1 cellular context compared by ENCODE assay signal in genomic region chr2:177433402-177433801, GRCh38.
TF ChIP-seq lines count a peak whose summit lies in the region.

No MANE protein-coding gene starts in this region.

TF ChIP-seq in SK-N-SH treated with all-trans-retinoic acid at 6 μM for 48 hours, 23 proteins besides CTCF, POLR2A, EP300 and RAD21 (continued from another document):
- no peak for TF ChIP-seq CSDC2 (CRISPR knock-in tag; IDR thresholded peaks at IDR 0.05)
- no peak for TF ChIP-seq ZFP3 (CRISPR knock-in tag; IDR thresholded peaks at IDR 0.05)
- TF ChIP-seq PPARA (CRISPR knock-in tag; IDR thresholded peaks at IDR 0.05; ENCODE audit: borderline replicate concordance) = no peak
- TF ChIP-seq PATZ1 (CRISPR knock-in tag; IDR thresholded peaks at IDR 0.05; ENCODE audit: borderline replicate concordance) = no peak
- TF ChIP-seq SNAI2 (CRISPR knock-in tag; IDR thresholded peaks at IDR 0.05) = no peak
